Comparison of ENCODE assay signal across 8 cellular contexts in genomic region chr2:191758420-191759199, GRCh38.
DNase-seq lines count a peak whose midpoint lies in the region; ATAC-seq, FAIRE-seq and TF ChIP-seq lines count a peak whose summit lies in the region.

No MANE protein-coding gene starts in this region.

- no peaks in the 10 kb centered on the region for H3K9me3 Mint-ChIP-seq in activated CD4-positive, alpha-beta T cell treated with anti-CD3 and anti-CD28 coated beads, Interleukin-2, amount 10 ng/mL, durations not matched to agents 7 days and 5 days
- peaks cover 8% of the 10 kb centered on the region for H3K9me3 Mint-ChIP-seq in nephron progenitor cell

- H3K27me3 Mint-ChIP-seq in activated CD4-positive, alpha-beta T cell treated with anti-CD3 and anti-CD28 coated beads, Interleukin-2, amount 10 ng/mL, durations not matched to agents 7 days and 5 days: peaks cover 25% of the 10 kb centered on the region
- H3K27me3 Mint-ChIP-seq in nephron progenitor cell (ENCODE audit: low read depth, poor library complexity): no peaks in the 10 kb centered on the region

- intact Hi-C loops in endothelial cell of umbilical vein (cut with micrococcal nuclease): loop anchor here (2.0 to 5.0 kb wide), 4 partner anchors 54 to 529 kb away; no protein-coding TSS in a partner anchor

- no TSS peak for BruUV-seq in endothelial cell of umbilical vein (replicated peaks; lab: Mats Ljungman, UMichigan)

- no peak overlapping the region for H3K4me3 Mint-ChIP-seq in activated CD4-positive, alpha-beta T cell treated with anti-CD3 and anti-CD28 coated beads, Interleukin-2, amount 10 ng/mL, durations not matched to agents 7 days and 5 days
- no peak overlapping the region for H3K4me3 Mint-ChIP-seq in nephron progenitor cell

- no peaks in the 10 kb centered on the region for H3K79me2 ChIP-seq in endothelial cell of umbilical vein (ENCODE audit: control insufficient read depth, insufficient read depth, low read length)

- no peak overlapping the region for H3K4me3 ChIP-seq in endothelial cell of umbilical vein (replicated peaks in 1 of 3; ENCODE audit: insufficient read depth in 1 of 3, low read depth in 1 of 3, low read length in 3 of 3)

- TF ChIP-seq POLR2A in endothelial cell of umbilical vein (IDR thresholded peaks at IDR 0.05; ENCODE audit: low read depth, low read length): no peak

- CTCF ChIA-PET in activated CD4-positive, alpha-beta T cell treated with anti-CD3 and anti-CD28 coated beads, Interleukin-2, amount 10 ng/mL, durations not matched to agents 7 days and 5 days (lab: Charles Lee): interaction anchor here (1.2 kb wide), 2 partner anchors 8 to 12 kb away, joined by 3 to 4 read pairs; no protein-coding TSS in a partner anchor
- CTCF ChIA-PET in endothelial cell of umbilical vein (lab: Charles Lee): interaction anchor here (0.8 to 3.6 kb wide), 17 partner anchors 9 to 1825 kb away, joined by 3 to 42 read pairs (median 5); no protein-coding TSS in a partner anchor

- no peaks in the 10 kb centered on the region for H4K20me1 ChIP-seq in endothelial cell of umbilical vein (replicated peaks; ENCODE audit: control insufficient read depth, extremely low read depth, insufficient read depth, low read length)

- peak overlapping the region; percentile 55 for H2AFZ ChIP-seq in endothelial cell of umbilical vein (ENCODE audit: low read depth, low read length)

- peaks cover 10 to 14% of the 10 kb centered on the region in 2 experiments for H3K27me3 ChIP-seq in endothelial cell of umbilical vein (ENCODE audit: control insufficient read depth in 2 of 2, insufficient read depth in 2 of 2, low read length in 2 of 2)

- no peaks in the 10 kb centered on the region for H3K4me1 ChIP-seq in endothelial cell of umbilical vein (ENCODE audit: control insufficient read depth, extremely low read depth, insufficient read depth, low read length)

- H3K27ac Mint-ChIP-seq in activated CD4-positive, alpha-beta T cell treated with anti-CD3 and anti-CD28 coated beads, Interleukin-2, amount 10 ng/mL, durations not matched to agents 7 days and 5 days: no peak overlapping the region
- H3K27ac Mint-ChIP-seq in nephron progenitor cell: no peak overlapping the region

- H3K36me3 Mint-ChIP-seq in activated CD4-positive, alpha-beta T cell treated with anti-CD3 and anti-CD28 coated beads, Interleukin-2, amount 10 ng/mL, durations not matched to agents 7 days and 5 days (ENCODE audit: low read depth): no peaks in the 10 kb centered on the region
- H3K36me3 Mint-ChIP-seq in nephron progenitor cell (ENCODE audit: low read depth): peaks cover 4% of the 10 kb centered on the region

- peak; percentile 68 for FAIRE-seq in endothelial cell of umbilical vein (lab: Jason Lieb, UNC)

- POLR2A ChIA-PET in activated CD4-positive, alpha-beta T cell treated with anti-CD3 and anti-CD28 coated beads, Interleukin-2, amount 10 ng/mL, durations not matched to agents 7 days and 5 days (lab: Charles Lee): no interaction called here
- POLR2A ChIA-PET in endothelial cell of umbilical vein (lab: Charles Lee): no interaction called here

- H3K27ac ChIP-seq in C4-2B: no peak overlapping the region
- no peak overlapping the region for H3K27ac ChIP-seq in endothelial cell of umbilical vein (ENCODE audit: insufficient read depth, low read depth, low read length)

- DNase-seq in NCI-H69 (lab: John Stamatoyannopoulos, UW) (peak; percentile 54), endothelial cell of umbilical vein (ENCODE audit: low read depth, low spot score) (peak; percentile 66), nephron progenitor cell (peak; percentile 27), dedifferentiated amniotic fluid mesenchymal stem cell (ENCODE audit: extremely low spot score) (no peak)
- DNase-seq in activated CD4-positive, alpha-beta T cell treated with anti-CD3 and anti-CD28 coated beads, Interleukin-2, amount 10 ng/mL, durations not matched to agents 7 days and 5 days: peak; percentile 58

- no peaks in the 10 kb centered on the region for H3K9me3 ChIP-seq in endothelial cell of umbilical vein (replicated peaks; ENCODE audit: control insufficient read depth, insufficient read depth, low read length)

- TF ChIP-seq CTCF in C4-2B (conservative IDR thresholded peaks at IDR 0.05) (peak; percentile 82), endothelial cell of umbilical vein (IDR thresholded peaks at IDR 0.05; ENCODE audit: extremely low read depth in 1 of 2, insufficient read depth in 1 of 2, low read depth in 1 of 2, low read length in 2 of 2) (peak; percentile 79 to 81), nephron progenitor cell (IDR thresholded peaks at IDR 0.05) (peak; percentile 47)

- no peaks in the 10 kb centered on the region for H3K9me1 ChIP-seq in endothelial cell of umbilical vein (replicated peaks; ENCODE audit: control insufficient read depth, extremely low read depth, insufficient read depth, low read length)

- dilution Hi-C loops in endothelial cell of umbilical vein (cut with MboI; ENCODE audit: extremely low pct_ligation_motif_present, low sequenced_read_pairs): no loop called here

- peak overlapping the region; percentile 32 for H3K4me2 ChIP-seq in endothelial cell of umbilical vein (ENCODE audit: insufficient read depth, low read length)

- no peaks in the 10 kb centered on the region for H3K36me3 ChIP-seq in endothelial cell of umbilical vein (ENCODE audit: control insufficient read depth in 2 of 2, extremely low read depth in 1 of 2, insufficient read depth in 2 of 2, low read length in 2 of 2)

- ATAC-seq in GM19025 (IDR thresholded peaks at IDR 0.05; ENCODE audit: low read depth, unreplicated experiment) (peak; percentile 100), HG03095 (IDR thresholded peaks at IDR 0.05; ENCODE audit: unreplicated experiment) (peak; percentile 100)

- peaks cover 3% of the 10 kb centered on the region for H3K4me1 Mint-ChIP-seq in activated CD4-positive, alpha-beta T cell treated with anti-CD3 and anti-CD28 coated beads, Interleukin-2, amount 10 ng/mL, durations not matched to agents 7 days and 5 days
- peaks cover 6% of the 10 kb centered on the region for H3K4me1 Mint-ChIP-seq in nephron progenitor cell

- H3K9ac ChIP-seq in endothelial cell of umbilical vein (replicated peaks; ENCODE audit: extremely low read depth, insufficient read depth, low read length): no peak overlapping the region

TF ChIP-seq in endothelial cell of umbilical vein, 7 proteins besides CTCF, POLR2A, EP300 and RAD21:
- TF ChIP-seq GATA2 (IDR thresholded peaks at IDR 0.05; ENCODE audit: insufficient read depth, insufficient read length, low read depth, low read length) (no peak), FOS (IDR thresholded peaks at IDR 0.05; ENCODE audit: borderline replicate concordance, insufficient read depth, low read length) (peak; percentile 66), JUN (IDR thresholded peaks at IDR 0.05; ENCODE audit: borderline replicate concordance, insufficient read depth, insufficient read length, low read depth) (peak; percentile 42), MAX (IDR thresholded peaks at IDR 0.05; ENCODE audit: insufficient read depth, insufficient read length) (no peak), POLR2AphosphoS5 (IDR thresholded peaks at IDR 0.05; ENCODE audit: insufficient read depth, low read depth, low read length) (no peak), EZH2 (IDR thresholded peaks at IDR 0.05; ENCODE audit: borderline replicate concordance, low read depth, low read length, severe bottlenecking) (no peak), MYC (IDR thresholded peaks at IDR 0.05; ENCODE audit: low read depth, low read length) (no peak)
